ENCODE assay signal across 13 cellular contexts in genomic region chr7:135744938-135745701, GRCh38. TPM values are rescaled to one million over a fixed set of nuclear protein-coding genes. Genes with fewer than 3 reads are reported as not detected.
DNase-seq lines count a peak whose midpoint lies in the region; ATAC-seq and TF ChIP-seq lines count a peak whose summit lies in the region.
"Had no signal": no experiment of that assay in that cellular context is flagged by ENCODE, and none has a peak within 500 bp of the region (broad histone marks: within the 10 kb centered on the region; RNA-seq: fewer than 3 reads in every experiment).

No MANE protein-coding gene starts in this region.

- no peak for TF ChIP-seq POLR2A in heart left ventricle (IDR thresholded peaks at IDR 0.05)
- no peak for TF ChIP-seq POLR2A in breast epithelium (IDR thresholded peaks at IDR 0.05)
- no peak for TF ChIP-seq POLR2A in vagina (IDR thresholded peaks at IDR 0.05)

- H3K4me3 ChIP-seq in heart left ventricle (peak overlapping the region in 3 of 12 donors; percentile 1 to 33 (median 23)), breast epithelium (peak overlapping the region in 1 of 3 donors; percentile 21), mesenchymal stem cell (ENCODE audit: insufficient read depth in 1 of 2, low read depth in 1 of 2, low read length in 2 of 2) (peak overlapping the region in 1 of 2 experiments; percentile 89), vagina (no peak overlapping the region), HAP-1 (no peak overlapping the region), endodermal cell (ENCODE audit: low read length) (no peak overlapping the region)

- no peaks in the 10 kb centered on the region for H3K9me3 Mint-ChIP-seq in endodermal cell
- H3K9me3 Mint-ChIP-seq: mesothelial cell of epicardium had no signal

- H3K9ac ChIP-seq in mesenchymal stem cell (ENCODE audit: low read length) = peak overlapping the region; percentile 86
- no peak overlapping the region for H3K9ac ChIP-seq in endodermal cell (ENCODE audit: extremely low read depth, low read length, poor library complexity, severe bottlenecking)

- no peak overlapping the region for H3K4me2 ChIP-seq in mesenchymal stem cell (ENCODE audit: low read length, poor library complexity, severe bottlenecking)

- H3K23ac ChIP-seq in mesenchymal stem cell (ENCODE audit: low read length in 2 of 2) = no peak overlapping the region

- in situ Hi-C loops in HAP-1 (cut with MboI; ENCODE audit: low sequenced_read_pairs) = no loop called here

- H2BK5ac ChIP-seq in mesenchymal stem cell (ENCODE audit: low read depth, low read length, poor library complexity, severe bottlenecking) = no peak overlapping the region

- H3K27me3 ChIP-seq in heart left ventricle (no peaks in the 10 kb centered on the region), breast epithelium (no peaks in the 10 kb centered on the region), mesenchymal stem cell (ENCODE audit: control insufficient read depth in 1 of 2, insufficient read depth in 1 of 2, low read length in 2 of 2) (peaks cover 0 to 26% of the 10 kb centered on the region in 2 experiments), vagina (no peaks in the 10 kb centered on the region), HAP-1 (ENCODE audit: low read depth) (no peaks in the 10 kb centered on the region), endodermal cell (ENCODE audit: control insufficient read depth, insufficient read depth, low read length, poor library complexity, severe bottlenecking) (no peaks in the 10 kb centered on the region)

- H2BK12ac ChIP-seq in mesenchymal stem cell (ENCODE audit: low read length in 2 of 2) = no peak overlapping the region

- H3K9me3 ChIP-seq in heart left ventricle = no peaks in the 10 kb centered on the region
- H3K9me3 ChIP-seq in breast epithelium = no peaks in the 10 kb centered on the region
- H3K9me3 ChIP-seq in mesenchymal stem cell (ENCODE audit: control insufficient read depth, low read length) = no peaks in the 10 kb centered on the region
- H3K9me3 ChIP-seq in vagina = no peaks in the 10 kb centered on the region
- H3K9me3 ChIP-seq in HAP-1 = no peaks in the 10 kb centered on the region
- no peaks in the 10 kb centered on the region for H3K9me3 ChIP-seq in endodermal cell (ENCODE audit: control insufficient read depth, low read length)

- H3K4me1 Mint-ChIP-seq in endodermal cell = peaks cover 10% of the 10 kb centered on the region

- no peak for DNase-seq in heart left ventricle
- DNase-seq in Right ventricle myocardium superior = no peak
- peak in 1 of 2 donors; percentile 93 for DNase-seq in breast epithelium (ENCODE audit: low spot score in 2 of 2)
- no peak for DNase-seq in mesenchymal stem cell
- no peak for DNase-seq in vagina (ENCODE audit: extremely low spot score in 2 of 2)
- DNase-seq in HAP-1 (ENCODE audit: low spot score in 2 of 2) = no peak
- no peak for DNase-seq in NCI-H2029 (lab: John Stamatoyannopoulos, UW)
- DNase-seq in endodermal cell = no peak
- DNase-seq: activated naive CD4-positive, alpha-beta T cell treated with anti-CD3 and anti-CD28 coated beads, Interleukin-2, amount 50 U/mL, for 16 hours; stimulated activated naive CD4-positive, alpha-beta T cell had no signal

- H3K14ac ChIP-seq in mesenchymal stem cell (ENCODE audit: low read length in 2 of 2) = no peak overlapping the region

- no peak overlapping the region for H2BK120ac ChIP-seq in mesenchymal stem cell (ENCODE audit: low read depth, low read length)

- H3K27me3 Mint-ChIP-seq in endodermal cell (ENCODE audit: insufficient read depth) = peaks cover 4% of the 10 kb centered on the region

- TF ChIP-seq CTCF in heart left ventricle (IDR thresholded peaks at IDR 0.05) (no peak), breast epithelium (IDR thresholded peaks at IDR 0.05) (no peak), vagina (IDR thresholded peaks at IDR 0.05) (no peak), endodermal cell (conservative IDR thresholded peaks at IDR 0.05) (no peak)

- intact Hi-C loops in heart left ventricle (cut with DNase I) = loop anchor here in 1 of 10 donors (5.0 kb wide), 2 partner anchors 53 to 73 kb away; no protein-coding TSS in a partner anchor
- intact Hi-C loops in Right ventricle myocardium superior (cut with DNase I) = no loop called here
- intact Hi-C loops in breast epithelium (cut with DNase I; ENCODE audit: low total_unique reads) = no loop called here
- intact Hi-C loops in vagina (cut with DNase I) = no loop called here

- H3K4me1 ChIP-seq in heart left ventricle (peaks cover 3 to 59% (median 22%) of the 10 kb centered on the region in 12 donors), breast epithelium (peaks cover 0 to 13% of the 10 kb centered on the region in 2 donors), mesenchymal stem cell (ENCODE audit: control insufficient read depth, insufficient read depth, low read depth, low read length) (no peaks in the 10 kb centered on the region), vagina (peaks cover 29% of the 10 kb centered on the region), HAP-1 (no peaks in the 10 kb centered on the region), endodermal cell (ENCODE audit: control insufficient read depth, insufficient read depth, low read length) (no peaks in the 10 kb centered on the region)

- H2BK15ac ChIP-seq in mesenchymal stem cell (ENCODE audit: low read depth, poor library complexity, severe bottlenecking) = no peak overlapping the region

- peak in 1 of 4 donors; percentile 24 for ATAC-seq in heart left ventricle
- no peak for ATAC-seq in Right ventricle myocardium superior (ENCODE audit: poor library complexity)

- H4K91ac ChIP-seq in mesenchymal stem cell (ENCODE audit: low read length) = no peak overlapping the region

- no peaks in the 10 kb centered on the region for H3K79me1 ChIP-seq in mesenchymal stem cell (replicated peaks; ENCODE audit: low read length, poor library complexity, severe bottlenecking)

- no peak overlapping the region for H3K27ac Mint-ChIP-seq in endodermal cell
- H3K27ac Mint-ChIP-seq: mesothelial cell of epicardium had no signal

- no peak overlapping the region for H4K8ac ChIP-seq in mesenchymal stem cell (ENCODE audit: low read length)

- no peak overlapping the region for H3K18ac ChIP-seq in mesenchymal stem cell (ENCODE audit: low read depth in 1 of 2, low read length in 2 of 2)

- no peak overlapping the region for H3K4ac ChIP-seq in mesenchymal stem cell (ENCODE audit: low read depth in 1 of 2, low read length in 2 of 2)

- peak overlapping the region in 10 of 12 donors; percentile 51 to 89 (median 70) for H3K27ac ChIP-seq in heart left ventricle
- H3K27ac ChIP-seq in breast epithelium = peak overlapping the region; percentile 75 to 85
- H3K27ac ChIP-seq in mesenchymal stem cell (ENCODE audit: low read length, poor library complexity, severe bottlenecking) = no peak overlapping the region
- H3K27ac ChIP-seq in vagina = peak overlapping the region; percentile 57
- no peak overlapping the region for H3K27ac ChIP-seq in endodermal cell (ENCODE audit: low read depth, low read length)
- H3K27ac ChIP-seq: 22Rv1 had no signal

- 69 to 78% (median 76%) methylated on average over 8 of the region's 8 CpGs for WGBS in heart left ventricle, 4 donors
- WGBS in mesenchymal stem cell = 87% methylated on average over 8 of the region's 8 CpGs
- 91 to 93% methylated on average over 7 to 8 of the region's 8 CpGs for WGBS in endodermal cell (ENCODE audit: insufficient coverage in 1 of 2, insufficient read length in 1 of 2), 2 experiments

- no peak overlapping the region for H2AK5ac ChIP-seq in mesenchymal stem cell (ENCODE audit: low read length, severe bottlenecking)

- H3K36me3 Mint-ChIP-seq in endodermal cell (ENCODE audit: low read depth) = no peaks in the 10 kb centered on the region
- H3K36me3 Mint-ChIP-seq: mesothelial cell of epicardium had no signal

- peaks cover 0 to 8% (median 0%) of the 10 kb centered on the region in 9 donors for H3K36me3 ChIP-seq in heart left ventricle
- H3K36me3 ChIP-seq in breast epithelium = no peaks in the 10 kb centered on the region
- peaks cover 0 to 41% of the 10 kb centered on the region in 2 experiments for H3K36me3 ChIP-seq in mesenchymal stem cell (ENCODE audit: control insufficient read depth in 1 of 2, insufficient read depth in 2 of 2, low read depth in 1 of 2, low read length in 2 of 2)
- H3K36me3 ChIP-seq in vagina = no peaks in the 10 kb centered on the region
- no peaks in the 10 kb centered on the region for H3K36me3 ChIP-seq in HAP-1 (replicated peaks)
- no peaks in the 10 kb centered on the region for H3K36me3 ChIP-seq in endodermal cell (ENCODE audit: control insufficient read depth, insufficient read depth, low read length)

- H3K4me3 Mint-ChIP-seq in endodermal cell = no peak overlapping the region
- H3K4me3 Mint-ChIP-seq: mesothelial cell of epicardium had no signal

- no peak overlapping the region for H2AFZ ChIP-seq in mesenchymal stem cell (ENCODE audit: low read depth, low read length)

RNA-seq across cellular contexts. Expression of gene FAM180A, which starts 3.5 kb away (rescaled TPM):
- total RNA-seq in heart left ventricle (10 to 100 TPM in 8 of 9 donors, 1 to 10 TPM in 1; 7.9 to 63.5 (median 30.3) TPM), Right ventricle myocardium superior (5.9 TPM), breast epithelium (10 to 100 TPM in 1 of 3 donors, 1 to 10 TPM in 2; 5.2 to 11.9 (median 9.1) TPM), vagina (7.1 TPM), endodermal cell (not detected)
- polyA plus RNA-seq in heart left ventricle = 10 to 100 TPM; 12.4 to 16.7 TPM
- not detected for polyA plus RNA-seq in mesenchymal stem cell (2013, experiment 1 of 2)
- polyA plus RNA-seq in mesenchymal stem cell (2013, experiment 2 of 2) = not detected
- not detected for polyA plus RNA-seq in endodermal cell (2013, experiment 1 of 2)
- polyA plus RNA-seq in endodermal cell (2013, experiment 2 of 2) = not detected
- total RNA-seq: HT-29, mesothelial cell of epicardium had no signal

RNA-seq across cellular contexts. Expression of gene SLC13A4, which starts 17.1 kb away (rescaled TPM):
- 1 to 10 TPM in 2 of 9 donors, under 1 TPM in 6, not detected in 1; 0.09 to 1.5 (median 0.46) TPM for total RNA-seq in heart left ventricle
- polyA plus RNA-seq in heart left ventricle = under 1 TPM; 0.08 to 0.91 TPM
- total RNA-seq in Right ventricle myocardium superior = not detected
- under 1 TPM in 2 of 3 donors, not detected in 1; 0.29 to 0.32 TPM for total RNA-seq in breast epithelium
- polyA plus RNA-seq in mesenchymal stem cell (2013, experiment 1 of 2) = not detected
- polyA plus RNA-seq in mesenchymal stem cell (2013, experiment 2 of 2) = 0.05 TPM
- not detected for total RNA-seq in vagina
- total RNA-seq in endodermal cell = 1 to 10 TPM; 1.8 to 3.2 TPM
- polyA plus RNA-seq in endodermal cell (2013, experiment 1 of 2) = 2.7 TPM
- 1.4 TPM for polyA plus RNA-seq in endodermal cell (2013, experiment 2 of 2)
- total RNA-seq: HT-29, mesothelial cell of epicardium had no signal

Comparison
In these comparisons a context has a peak if more than half of its experiments do, and no peak if none do; other contexts are left out.
1. H3K27ac ChIP-seq: peak in heart left ventricle (10 of 12), breast epithelium (2 of 2) and vagina (single experiment); none in mesenchymal stem cell (single experiment) and endodermal cell (single experiment).